In genomic region chr15:41483115-41483514, GRCh38 we compare ENCODE assay signal across 10 cellular contexts. TPM values are rescaled to one million over a fixed set of nuclear protein-coding genes. Genes with fewer than 3 reads are reported as not detected.
DNase-seq lines count a peak whose midpoint lies in the region; ATAC-seq and TF ChIP-seq lines count a peak whose summit lies in the region.
"Had no signal": no experiment of that assay in that cellular context is flagged by ENCODE, and none has a peak within 500 bp of the region (broad histone marks: within the 10 kb centered on the region; RNA-seq: fewer than 3 reads in every experiment).

No MANE protein-coding gene starts in this region.

- peak overlapping the region; percentile 71 for H3K27ac Mint-ChIP-seq in activated CD4-positive, alpha-beta memory T cell treated with anti-CD3 and anti-CD28 coated beads for 36 hours
- no peak overlapping the region for H3K27ac Mint-ChIP-seq in progenitor cell of endocrine pancreas

- H4K20me1 ChIP-seq in SK-N-SH (ENCODE audit: insufficient read depth), result no peaks in the 10 kb centered on the region

- peaks cover 21% of the 10 kb centered on the region for H3K4me1 Mint-ChIP-seq in activated T-cell treated with anti-CD3 and anti-CD28 coated beads, Interleukin-2, amount 50 U/mL, for 4 hours (ENCODE audit: low read depth)
- H3K4me1 Mint-ChIP-seq in activated CD4-positive, alpha-beta memory T cell treated with anti-CD3 and anti-CD28 coated beads for 36 hours (ENCODE audit: low read depth), result peaks cover 20% of the 10 kb centered on the region
- no peaks in the 10 kb centered on the region for H3K4me1 Mint-ChIP-seq in progenitor cell of endocrine pancreas (ENCODE audit: low read depth)

- TF ChIP-seq RAD21 in SK-N-SH (IDR thresholded peaks at IDR 0.05; ENCODE audit: low read length), result no peak

- peak; percentile 66 to 79 for ATAC-seq in activated T-cell treated with anti-CD3 and anti-CD28 coated beads, Interleukin-2, amount 50 U/mL, for 4 hours
- ATAC-seq in HG02763 (IDR thresholded peaks at IDR 0.05; ENCODE audit: unreplicated experiment), result peak; percentile 74
- ATAC-seq: Panc1 had no signal

- POLR2A ChIA-PET in activated CD4-positive, alpha-beta memory T cell treated with anti-CD3 and anti-CD28 coated beads for 36 hours (lab: Charles Lee), result no interaction called here
- POLR2A ChIA-PET in SK-N-SH (lab: Yijun Ruan, JAX), result no interaction called here

- no peaks in the 10 kb centered on the region for H3K9me2 ChIP-seq in SK-N-SH

- no peak for TF ChIP-seq CTCF in SK-N-SH (IDR thresholded peaks at IDR 0.05)
- no peak for TF ChIP-seq CTCF in progenitor cell of endocrine pancreas (IDR thresholded peaks at IDR 0.05; ENCODE audit: unreplicated experiment)

- TF ChIP-seq EP300 in SK-N-SH (IDR thresholded peaks at IDR 0.05; ENCODE audit: borderline replicate concordance in 1 of 2, low read depth in 1 of 2, low read length in 1 of 2), result no peak

- H3K9ac ChIP-seq in SK-N-SH, result no peak overlapping the region

- no peak overlapping the region for H3K4me3 ChIP-seq in SK-N-SH (ENCODE audit: low read depth in 2 of 2, low read length in 1 of 2)
- H3K4me3 ChIP-seq: esophagus squamous epithelium had no signal

- DNase-seq in activated T-cell treated with anti-CD3 and anti-CD28 coated beads, Interleukin-2, amount 50 U/mL, for 4 hours, result no peak
- no peak for DNase-seq in activated T-cell treated with anti-CD3 and anti-CD28 coated beads for 4 hours
- DNase-seq in activated CD4-positive, alpha-beta memory T cell treated with anti-CD3 and anti-CD28 coated beads for 36 hours, result peak; percentile 69
- DNase-seq in renal cortical epithelial cell (ENCODE audit: low read depth), result peak; percentile 34
- no peak for DNase-seq in mucosa of gallbladder (ENCODE audit: low spot score)
- DNase-seq in SK-N-SH, result no peak
- no peak for DNase-seq in progenitor cell of endocrine pancreas (ENCODE audit: low spot score, unreplicated experiment)
- DNase-seq: esophagus squamous epithelium had no signal

- no peak overlapping the region for H3K27ac ChIP-seq in SK-N-SH (ENCODE audit: low read depth in 2 of 2, low read length in 1 of 2)
- H3K27ac ChIP-seq: esophagus squamous epithelium had no signal

- no peaks in the 10 kb centered on the region for H3K27me3 Mint-ChIP-seq in activated T-cell treated with anti-CD3 and anti-CD28 coated beads, Interleukin-2, amount 50 U/mL, for 4 hours (ENCODE audit: low read depth)
- no peaks in the 10 kb centered on the region for H3K27me3 Mint-ChIP-seq in activated CD4-positive, alpha-beta memory T cell treated with anti-CD3 and anti-CD28 coated beads for 36 hours
- H3K27me3 Mint-ChIP-seq in progenitor cell of endocrine pancreas, result no peaks in the 10 kb centered on the region

- no peak overlapping the region for H3K4me2 ChIP-seq in SK-N-SH

- no peaks in the 10 kb centered on the region for H3K79me2 ChIP-seq in SK-N-SH (ENCODE audit: insufficient read depth)

- peaks cover 27 to 42% of the 10 kb centered on the region in 2 experiments for H3K36me3 ChIP-seq in SK-N-SH (replicated peaks in 1 of 2; ENCODE audit: control insufficient read depth in 1 of 2, insufficient read depth in 2 of 2, low read length in 1 of 2)

- intact Hi-C loops in activated CD4-positive, alpha-beta memory T cell treated with anti-CD3 and anti-CD28 coated beads for 36 hours (cut with micrococcal nuclease), result no loop called here

- no peaks in the 10 kb centered on the region for H3K9me3 Mint-ChIP-seq in activated T-cell treated with anti-CD3 and anti-CD28 coated beads, Interleukin-2, amount 50 U/mL, for 4 hours
- H3K9me3 Mint-ChIP-seq in activated CD4-positive, alpha-beta memory T cell treated with anti-CD3 and anti-CD28 coated beads for 36 hours, result no peaks in the 10 kb centered on the region
- no peaks in the 10 kb centered on the region for H3K9me3 Mint-ChIP-seq in progenitor cell of endocrine pancreas (ENCODE audit: low read depth)

- no peak overlapping the region for H2AFZ ChIP-seq in SK-N-SH (ENCODE audit: low read depth)

- no peaks in the 10 kb centered on the region for H3K9me3 ChIP-seq in SK-N-SH
- H3K9me3 ChIP-seq: esophagus squamous epithelium had no signal

- H3K36me3 Mint-ChIP-seq in activated T-cell treated with anti-CD3 and anti-CD28 coated beads, Interleukin-2, amount 50 U/mL, for 4 hours (ENCODE audit: insufficient read depth), result peaks cover 20% of the 10 kb centered on the region
- peaks cover 25% of the 10 kb centered on the region for H3K36me3 Mint-ChIP-seq in activated CD4-positive, alpha-beta memory T cell treated with anti-CD3 and anti-CD28 coated beads for 36 hours
- H3K36me3 Mint-ChIP-seq in progenitor cell of endocrine pancreas (ENCODE audit: insufficient read depth), result peaks cover 32% of the 10 kb centered on the region

- H3F3A ChIP-seq in SK-N-SH (replicated peaks; ENCODE audit: insufficient read depth), result no peaks in the 10 kb centered on the region

- H3K27me3 ChIP-seq in SK-N-SH (ENCODE audit: insufficient read depth), result no peaks in the 10 kb centered on the region

- H3K4me3 Mint-ChIP-seq in activated T-cell treated with anti-CD3 and anti-CD28 coated beads, Interleukin-2, amount 50 U/mL, for 4 hours, result peak overlapping the region; percentile 33
- H3K4me3 Mint-ChIP-seq in activated CD4-positive, alpha-beta memory T cell treated with anti-CD3 and anti-CD28 coated beads for 36 hours, result peak overlapping the region; percentile 21
- H3K4me3 Mint-ChIP-seq in progenitor cell of endocrine pancreas (ENCODE audit: low read depth), result no peak overlapping the region

- CTCF ChIA-PET in activated CD4-positive, alpha-beta memory T cell treated with anti-CD3 and anti-CD28 coated beads for 36 hours (lab: Charles Lee), result interaction anchor here (3.4 kb wide), 1 partner anchor 17 kb away, joined by 25 read pairs; no protein-coding TSS in a partner anchor
- CTCF ChIA-PET in SK-N-SH (lab: Yijun Ruan, JAX), result interaction anchor here (0.9 to 5.2 kb wide), 3 partner anchors 17 to 24 kb away, joined by 3 to 30 read pairs (median 7); no protein-coding TSS in a partner anchor

- H3K4me1 ChIP-seq in SK-N-SH (ENCODE audit: control insufficient read depth in 1 of 2, insufficient read depth in 2 of 2, low read depth in 1 of 2, low read length in 1 of 2), result no peaks in the 10 kb centered on the region
- H3K4me1 ChIP-seq: esophagus squamous epithelium had no signal

TF ChIP-seq in SK-N-SH, 30 proteins besides CTCF, POLR2A, EP300 and RAD21 (continues in another document):
- TF ChIP-seq FOXJ3 (CRISPR knock-in tag; IDR thresholded peaks at IDR 0.05), result no peak
- no peak for TF ChIP-seq YY1 (IDR thresholded peaks at IDR 0.05; ENCODE audit: low read depth)
- TF ChIP-seq MEF2A (IDR thresholded peaks at IDR 0.05; ENCODE audit: borderline replicate concordance, low read depth), result no peak
- TF ChIP-seq RXRA (IDR thresholded peaks at IDR 0.05; ENCODE audit: borderline replicate concordance, low read depth), result no peak
- no peak for TF ChIP-seq FOXM1 (IDR thresholded peaks at IDR 0.05; ENCODE audit: low read depth)
- TF ChIP-seq ELF1 (IDR thresholded peaks at IDR 0.05), result no peak
- TF ChIP-seq FOSL2 (IDR thresholded peaks at IDR 0.05; ENCODE audit: borderline replicate concordance, low read depth), result no peak
- TF ChIP-seq, protein P1, sequence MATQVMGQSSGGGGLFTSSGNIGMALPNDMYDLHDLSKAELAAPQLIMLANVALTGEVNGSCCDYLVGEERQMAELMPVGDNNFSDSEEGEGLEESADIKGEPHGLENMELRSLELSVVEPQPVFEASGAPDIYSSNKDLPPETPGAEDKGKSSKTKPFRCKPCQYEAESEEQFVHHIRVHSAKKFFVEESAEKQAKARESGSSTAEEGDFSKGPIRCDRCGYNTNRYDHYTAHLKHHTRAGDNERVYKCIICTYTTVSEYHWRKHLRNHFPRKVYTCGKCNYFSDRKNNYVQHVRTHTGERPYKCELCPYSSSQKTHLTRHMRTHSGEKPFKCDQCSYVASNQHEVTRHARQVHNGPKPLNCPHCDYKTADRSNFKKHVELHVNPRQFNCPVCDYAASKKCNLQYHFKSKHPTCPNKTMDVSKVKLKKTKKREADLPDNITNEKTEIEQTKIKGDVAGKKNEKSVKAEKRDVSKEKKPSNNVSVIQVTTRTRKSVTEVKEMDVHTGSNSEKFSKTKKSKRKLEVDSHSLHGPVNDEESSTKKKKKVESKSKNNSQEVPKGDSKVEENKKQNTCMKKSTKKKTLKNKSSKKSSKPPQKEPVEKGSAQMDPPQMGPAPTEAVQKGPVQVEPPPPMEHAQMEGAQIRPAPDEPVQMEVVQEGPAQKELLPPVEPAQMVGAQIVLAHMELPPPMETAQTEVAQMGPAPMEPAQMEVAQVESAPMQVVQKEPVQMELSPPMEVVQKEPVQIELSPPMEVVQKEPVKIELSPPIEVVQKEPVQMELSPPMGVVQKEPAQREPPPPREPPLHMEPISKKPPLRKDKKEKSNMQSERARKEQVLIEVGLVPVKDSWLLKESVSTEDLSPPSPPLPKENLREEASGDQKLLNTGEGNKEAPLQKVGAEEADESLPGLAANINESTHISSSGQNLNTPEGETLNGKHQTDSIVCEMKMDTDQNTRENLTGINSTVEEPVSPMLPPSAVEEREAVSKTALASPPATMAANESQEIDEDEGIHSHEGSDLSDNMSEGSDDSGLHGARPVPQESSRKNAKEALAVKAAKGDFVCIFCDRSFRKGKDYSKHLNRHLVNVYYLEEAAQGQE (IDR thresholded peaks at IDR 0.05; ENCODE audit: low read depth, low read length), result no peak
- TF ChIP-seq CHD2 (IDR thresholded peaks at IDR 0.05; ENCODE audit: low read length, partially characterized antibody), result no peak
- no peak for TF ChIP-seq SMC3 (IDR thresholded peaks at IDR 0.05; ENCODE audit: low read depth, low read length)
- no peak for TF ChIP-seq TCF12 (IDR thresholded peaks at IDR 0.05)

RNA-seq across cellular contexts. Expression of gene ITPKA, which starts 10.6 kb away (rescaled TPM):
- total RNA-seq in activated T-cell treated with anti-CD3 and anti-CD28 coated beads, Interleukin-2, amount 50 U/mL, for 4 hours, result under 1 TPM; 0.20 to 0.47 (median 0.27) TPM
- 1 to 10 TPM; 3.5 to 4.7 TPM for total RNA-seq in activated CD4-positive, alpha-beta memory T cell treated with anti-CD3 and anti-CD28 coated beads for 36 hours
- total RNA-seq in renal cortical epithelial cell (4.5 and 9.7 TPM in 2 replicates), mucosa of gallbladder (3.2 TPM), progenitor cell of endocrine pancreas (0.89 and 1.0 TPM in 2 replicates)
- polyA plus RNA-seq in SK-N-SH (2012; rRNA removed), result 1.0 and 2.2 TPM in 2 replicates
- polyA plus RNA-seq in SK-N-SH (2012; cell fraction: cytosol; rRNA removed), result 0.60 and 1.1 TPM in 2 replicates
- polyA plus RNA-seq in SK-N-SH (2012; cell fraction: nucleus; rRNA removed), result 4.9 and 7.4 TPM in 2 replicates

RNA-seq across cellular contexts. Expression of gene LTK, which starts 30.5 kb away (rescaled TPM):
- under 1 TPM; 0.11 to 0.24 (median 0.23) TPM for total RNA-seq in activated T-cell treated with anti-CD3 and anti-CD28 coated beads, Interleukin-2, amount 50 U/mL, for 4 hours
- under 1 TPM; 0.29 to 0.34 TPM for total RNA-seq in activated CD4-positive, alpha-beta memory T cell treated with anti-CD3 and anti-CD28 coated beads for 36 hours
- total RNA-seq in renal cortical epithelial cell (0.25 and 1.0 TPM in 2 replicates), mucosa of gallbladder (2.5 TPM), progenitor cell of endocrine pancreas (0.55 and 1.2 TPM in 2 replicates)
- polyA plus RNA-seq in SK-N-SH (2012; rRNA removed), result 0.06 and 0.07 TPM in 2 replicates
- polyA plus RNA-seq in SK-N-SH (2012; cell fraction: cytosol; rRNA removed), result 0.01 and 0.07 TPM in 2 replicates
- polyA plus RNA-seq in SK-N-SH (2012; cell fraction: nucleus; rRNA removed), result 0.87 and 1.6 TPM in 2 replicates

Comparison
In these comparisons a context has a peak if more than half of its experiments do, and no peak if none do; other contexts are left out.
1. DNase-seq: peak in activated CD4-positive, alpha-beta memory T cell treated with anti-CD3 and anti-CD28 coated beads for 36 hours (single experiment) and renal cortical epithelial cell (single experiment); none in activated T-cell treated with anti-CD3 and anti-CD28 coated beads, Interleukin-2, amount 50 U/mL, for 4 hours (single experiment), activated T-cell treated with anti-CD3 and anti-CD28 coated beads for 4 hours (single experiment), mucosa of gallbladder (single experiment), SK-N-SH (single experiment) and progenitor cell of endocrine pancreas (single experiment).